Comparison of ENCODE assay signal across 17 cellular contexts in the genomic region with DNA sequence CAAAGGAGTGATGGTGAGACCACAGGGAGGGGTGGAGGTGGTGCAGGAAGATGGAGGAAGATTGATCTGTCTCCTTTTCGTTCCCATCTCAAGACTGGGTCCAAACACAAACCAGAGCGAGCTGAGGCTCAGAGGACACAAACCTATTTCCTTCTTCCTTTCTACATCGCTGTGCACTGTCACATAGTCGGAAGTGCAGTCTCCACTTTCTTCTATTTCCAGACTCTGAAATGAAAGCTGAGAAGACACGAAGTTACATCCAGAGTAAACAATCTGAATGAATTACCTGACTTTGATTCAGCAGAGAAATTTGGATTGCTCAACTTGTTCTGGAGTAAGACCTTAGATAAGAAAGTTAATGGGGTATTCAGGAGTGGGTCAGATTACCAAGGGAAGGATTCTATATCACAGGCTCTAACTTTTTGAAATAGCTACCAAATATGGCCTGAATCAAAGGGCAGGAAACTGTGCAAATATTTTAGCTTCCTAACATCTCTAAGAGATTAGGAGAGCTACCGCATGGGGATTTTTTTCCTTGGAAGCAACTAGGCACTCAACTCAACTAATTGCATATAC. TPM values are rescaled to one million over a fixed set of nuclear protein-coding genes. Genes with fewer than 3 reads are reported as not detected.
"Had no signal": no experiment of that assay in that cellular context is flagged by ENCODE, and none has a peak within 500 bp of the region (broad histone marks: within the 10 kb centered on the region; RNA-seq: fewer than 3 reads in every experiment).

No MANE protein-coding gene starts in this region.

- H3K4me1 ChIP-seq: upper lobe of right lung had no signal

- H3K4me3 ChIP-seq: ascending aorta, dorsolateral prefrontal cortex, right lobe of liver, upper lobe of right lung had no signal

- H3K27ac Mint-ChIP-seq: activated CD4-positive, alpha-beta T cell treated with anti-CD3 and anti-CD28 coated beads for 36 hours; activated CD8-positive, alpha-beta T cell treated with anti-CD3 and anti-CD28 coated beads, Interleukin-2, amount 10 ng/mL, durations not matched to agents 7 days and 5 days; activated naive CD8-positive, alpha-beta T cell; activated T-cell treated with anti-CD3 and anti-CD28 coated beads, Interleukin-2, amount 50 U/mL, for 72 hours; natural killer cell treated with Interleukin-12 subunit alpha and Interleukin-12 subunit beta and Interleukin-15 and Interleukin-18, amount 100 ng/mL, for 72 hours; T-helper 17 cell had no signal

- H3K9me3 ChIP-seq: ascending aorta, right lobe of liver, upper lobe of right lung had no signal

- H3K27ac ChIP-seq: ascending aorta, dorsolateral prefrontal cortex, right lobe of liver, upper lobe of right lung had no signal

- DNase-seq: activated CD4-positive, alpha-beta T cell treated with anti-CD3 and anti-CD28 coated beads for 36 hours; activated CD8-positive, alpha-beta memory T cell treated with anti-CD3 and anti-CD28 coated beads, Interleukin-2, amount 50 U/mL, for 48 hours; activated CD8-positive, alpha-beta T cell treated with anti-CD3 and anti-CD28 coated beads, Interleukin-2, amount 10 ng/mL, durations not matched to agents 7 days and 5 days; activated gamma-delta T cell; activated T-cell treated with anti-CD3 and anti-CD28 coated beads, Interleukin-2, amount 50 U/mL, for 72 hours; dorsolateral prefrontal cortex; mesendoderm; right lobe of liver; stimulated activated naive CD8-positive, alpha-beta T cell treated with anti-CD3 and anti-CD28 coated beads, Interleukin-15, amount 100 ng/mL, for 72 hours; T-helper 17 cell; upper lobe of right lung had no signal

- H3K36me3 ChIP-seq: ascending aorta, right lobe of liver, upper lobe of right lung had no signal

- H3K4me3 Mint-ChIP-seq: activated CD4-positive, alpha-beta T cell treated with anti-CD3 and anti-CD28 coated beads for 36 hours; activated CD8-positive, alpha-beta T cell treated with anti-CD3 and anti-CD28 coated beads, Interleukin-2, amount 10 ng/mL, durations not matched to agents 7 days and 5 days; activated naive CD8-positive, alpha-beta T cell; activated T-cell treated with anti-CD3 and anti-CD28 coated beads, Interleukin-2, amount 50 U/mL, for 72 hours; natural killer cell treated with Interleukin-12 subunit alpha and Interleukin-12 subunit beta and Interleukin-15 and Interleukin-18, amount 100 ng/mL, for 72 hours; stimulated activated naive CD8-positive, alpha-beta T cell treated with anti-CD3 and anti-CD28 coated beads, Interleukin-15, amount 100 ng/mL, for 72 hours; T-helper 17 cell had no signal

- H3K36me3 Mint-ChIP-seq: activated naive CD8-positive, alpha-beta T cell; natural killer cell treated with Interleukin-12 subunit alpha and Interleukin-12 subunit beta and Interleukin-15 and Interleukin-18, amount 100 ng/mL, for 72 hours had no signal

- H3K9me3 Mint-ChIP-seq: activated T-cell treated with anti-CD3 and anti-CD28 coated beads, Interleukin-2, amount 50 U/mL, for 72 hours; natural killer cell treated with Interleukin-12 subunit alpha and Interleukin-12 subunit beta and Interleukin-15 and Interleukin-18, amount 100 ng/mL, for 72 hours; stimulated activated naive CD8-positive, alpha-beta T cell treated with anti-CD3 and anti-CD28 coated beads, Interleukin-15, amount 100 ng/mL, for 72 hours had no signal

- H3K27me3 ChIP-seq: ascending aorta, right lobe of liver had no signal

- ATAC-seq: activated CD4-positive, alpha-beta T cell treated with anti-CD3 and anti-CD28 coated beads for 36 hours; activated CD8-positive, alpha-beta T cell treated with anti-CD3 and anti-CD28 coated beads, Interleukin-2, amount 10 ng/mL, durations not matched to agents 7 days and 5 days; activated T-cell treated with anti-CD3 and anti-CD28 coated beads, Interleukin-2, amount 50 U/mL, for 72 hours; natural killer cell treated with Interleukin-12 subunit alpha and Interleukin-12 subunit beta and Interleukin-15 and Interleukin-18, amount 100 ng/mL, for 72 hours; right lobe of liver; stimulated activated naive CD8-positive, alpha-beta T cell treated with anti-CD3 and anti-CD28 coated beads, Interleukin-15, amount 100 ng/mL, for 72 hours; T-helper 17 cell; upper lobe of right lung had no signal

RNA-seq across cellular contexts. Expression of a gene that starts 14.4 kb away (rescaled TPM):
- total RNA-seq: activated CD4-positive, alpha-beta T cell treated with anti-CD3 and anti-CD28 coated beads for 36 hours; activated CD8-positive, alpha-beta T cell treated with anti-CD3 and anti-CD28 coated beads, Interleukin-2, amount 10 ng/mL, durations not matched to agents 7 days and 5 days; activated T-cell treated with anti-CD3 and anti-CD28 coated beads, Interleukin-2, amount 50 U/mL, for 72 hours; ascending aorta; natural killer cell treated with Interleukin-12 subunit alpha and Interleukin-12 subunit beta and Interleukin-15 and Interleukin-18, amount 100 ng/mL, for 72 hours; osteoblast; pulmonary artery endothelial cell; right lobe of liver; T-helper 17 cell; temporal lobe had no signal
